In genomic region chr1:80158771-80159170, GRCh38 we compare ENCODE assay signal across 15 cellular contexts.
"Had no signal": no experiment of that assay in that cellular context is flagged by ENCODE, and none has a peak within 500 bp of the region (broad histone marks: within the 10 kb centered on the region; RNA-seq: fewer than 3 reads in every experiment).

No MANE protein-coding gene starts in this region.

- H3K27ac ChIP-seq: dorsolateral prefrontal cortex, heart right ventricle, neutrophil, right atrium auricular region, sigmoid colon, skin epidermis had no signal

- DNase-seq: cortex of kidney; dorsolateral prefrontal cortex; effector CD8-positive, alpha-beta T cell; heart right ventricle; hypothalamus; islet precursor cell; mammary epithelial cell; naive thymus-derived CD8-positive, alpha-beta T cell; sigmoid colon; stimulated activated CD4-positive, alpha-beta T cell treated with anti-CD3 and anti-CD28 coated beads, Interleukin-2, amount 100 ng/mL, for 24 hours; stimulated activated naive CD4-positive, alpha-beta T cell treated with Interleukin-2 at 50 U/mL for 16 hours; trophoblast cell had no signal

- H3K4me3 ChIP-seq: dorsolateral prefrontal cortex, heart right ventricle, right atrium auricular region, sigmoid colon, skin epidermis had no signal

- H3K9me3 ChIP-seq: neutrophil, right atrium auricular region, sigmoid colon had no signal

- H3K4me1 ChIP-seq: heart right ventricle, right atrium auricular region, sigmoid colon had no signal

- H3K36me3 ChIP-seq: heart right ventricle, neutrophil, right atrium auricular region, sigmoid colon had no signal

- H3K27me3 ChIP-seq: dorsolateral prefrontal cortex, heart right ventricle, neutrophil, right atrium auricular region, sigmoid colon had no signal
